27 cellular contexts compared by ENCODE assay signal in the genomic region with DNA sequence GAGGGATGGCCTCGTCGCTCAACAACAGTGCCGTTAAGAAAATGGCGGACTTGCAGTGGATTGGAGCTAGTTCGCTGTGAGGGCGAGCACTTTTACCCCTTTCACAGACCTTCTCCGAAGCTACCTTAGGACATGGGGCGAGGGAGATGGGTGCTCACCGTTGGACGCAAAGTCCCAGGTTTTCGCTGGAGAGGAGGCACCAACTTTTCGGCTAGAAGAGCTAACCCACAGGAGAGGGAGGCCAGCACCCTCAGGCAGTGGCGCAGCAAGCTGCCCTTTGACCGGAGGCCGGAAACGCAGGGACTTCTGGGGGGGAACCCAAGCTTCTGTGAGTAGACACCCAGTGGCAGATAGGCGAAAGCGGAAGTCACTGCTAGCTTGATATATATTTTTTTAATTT.
"Had no signal": no experiment of that assay in that cellular context is flagged by ENCODE, and none has a peak within 500 bp of the region (broad histone marks: within the 10 kb centered on the region; RNA-seq: fewer than 3 reads in every experiment).

No MANE protein-coding gene starts in this region.

- H3K4me1 Mint-ChIP-seq: mesothelial cell of epicardium, natural killer cell, nephron progenitor cell, neural progenitor cell had no signal

- H3K4me3 ChIP-seq: heart right ventricle, hepatocyte, left ventricle myocardium inferior, lung, neural progenitor cell, pancreas, prostate gland, skin epidermis, stomach, thoracic aorta, tibial artery, upper lobe of right lung had no signal

- H3K27me3 ChIP-seq: hepatocyte, neural progenitor cell, tibial artery, upper lobe of right lung had no signal

- DNase-seq: heart right ventricle; islet precursor cell; left ventricle myocardium inferior; mesendoderm; naive B cell; natural killer cell; nephron progenitor cell; nucleus accumbens; pancreas; retina; right cardiac atrium; stimulated activated CD4-positive, alpha-beta T cell treated with anti-CD3 and anti-CD28 coated beads, Interleukin-4, amount 100 ng/mL, for 4 hours; stimulated activated CD8-positive, alpha-beta memory T cell treated with anti-CD3 and anti-CD28 coated beads, Interleukin-4, amount 100 ng/mL, for 48 hours; stimulated activated naive B cell treated with anti-CD40 and anti-IgM and Interleukin-4, amounts not matched to agents 10 μg/mL and 1 μg/mL and 100 μg/mL, for 72 hours; stimulated activated naive CD8-positive, alpha-beta T cell treated with anti-CD3 and anti-CD28 coated beads, Interleukin-15, Interleukin-2, amounts not matched to agents 100 U/mL and 50 U/mL, for 24 hours; stomach; tibial artery; trophoblast cell; upper lobe of right lung had no signal

- ATAC-seq: heart right ventricle; natural killer cell; pancreas; right cardiac atrium; sciatic nerve; stimulated activated naive B cell treated with anti-CD40 and anti-IgM and Interleukin-4, amounts not matched to agents 10 μg/mL and 1 μg/mL and 100 μg/mL, for 72 hours; stimulated activated naive CD8-positive, alpha-beta T cell treated with anti-CD3 and anti-CD28 coated beads, Interleukin-15, Interleukin-2, amounts not matched to agents 100 U/mL and 50 U/mL, for 24 hours; upper lobe of right lung had no signal

- H3K9ac ChIP-seq: neural progenitor cell had no signal

- H3K27ac ChIP-seq: heart right ventricle, hepatocyte, left ventricle myocardium inferior, neural progenitor cell, pancreas, prostate gland, skin epidermis, stomach, thoracic aorta, tibial artery, upper lobe of right lung had no signal

- H3K9me3 Mint-ChIP-seq: naive B cell, natural killer cell, neural progenitor cell had no signal

- H3K27ac Mint-ChIP-seq: mesothelial cell of epicardium, nephron progenitor cell, neural progenitor cell had no signal

- H3K36me3 ChIP-seq: left ventricle myocardium inferior, pancreas, prostate gland had no signal

- H3K9me3 ChIP-seq: heart right ventricle, left ventricle myocardium inferior, pancreas, prostate gland, stomach, thoracic aorta, tibial artery, upper lobe of right lung had no signal

- H3K27me3 Mint-ChIP-seq: naive B cell; stimulated activated naive B cell treated with anti-CD40 and anti-IgM and Interleukin-4, amounts not matched to agents 10 μg/mL and 1 μg/mL and 100 μg/mL, for 72 hours had no signal

- H3K4me3 Mint-ChIP-seq: mesothelial cell of epicardium; natural killer cell; nephron progenitor cell; neural progenitor cell; stimulated activated naive B cell treated with anti-CD40 and anti-IgM and Interleukin-4, amounts not matched to agents 10 μg/mL and 1 μg/mL and 100 μg/mL, for 72 hours had no signal

- H3K4me2 ChIP-seq: hepatocyte, neural progenitor cell had no signal

- H3K4me1 ChIP-seq: left ventricle myocardium inferior, neural progenitor cell, pancreas, prostate gland, stomach, tibial artery, upper lobe of right lung had no signal

- H2AFZ ChIP-seq: hepatocyte, neural progenitor cell had no signal
